ENCODE assay signal across 21 cellular contexts in the genomic region with DNA sequence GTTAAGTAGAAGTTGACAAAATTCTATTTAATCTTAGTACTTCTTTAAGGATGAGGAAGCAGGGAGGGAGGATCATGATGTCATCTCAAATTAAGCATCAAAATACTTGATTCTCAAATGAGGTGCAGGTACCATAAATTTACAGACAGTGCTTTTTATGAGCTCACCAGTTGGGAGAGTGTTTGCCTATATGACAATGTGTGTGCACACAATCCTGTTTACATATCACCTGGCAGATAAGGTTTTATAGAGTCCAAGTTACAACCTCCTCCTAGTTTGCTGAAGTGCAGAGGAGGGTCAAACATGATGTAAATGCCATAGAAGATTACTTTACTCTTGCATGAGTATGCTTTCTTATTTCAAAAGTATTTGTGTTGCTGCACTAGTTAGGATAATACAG. TPM values are rescaled to one million over a fixed set of nuclear protein-coding genes. Genes with fewer than 3 reads are reported as not detected.
DNase-seq lines count a peak whose midpoint lies in the region; ATAC-seq and TF ChIP-seq lines count a peak whose summit lies in the region.
"Had no signal": no experiment of that assay in that cellular context is flagged by ENCODE, and none has a peak within 500 bp of the region (broad histone marks: within the 10 kb centered on the region; RNA-seq: fewer than 3 reads in every experiment).

No MANE protein-coding gene starts in this region.

- in situ Hi-C loops in transverse colon (cut with MboI; ENCODE audit: low pct_ligation_motif_present in 1 of 4, low pct_unique_long_range_greater_than_20kb in 1 of 4, low sequenced_read_pairs in 3 of 4): loop anchor here in 1 of 4 donors (25.0 kb wide), 1 partner anchor 418 kb away; no protein-coding TSS in a partner anchor

- TF ChIP-seq POLR2A in gastroesophageal sphincter (IDR thresholded peaks at IDR 0.05) (no peak), transverse colon (IDR thresholded peaks at IDR 0.05) (no peak), esophagus squamous epithelium (IDR thresholded peaks at IDR 0.05) (no peak)

- H2AFZ ChIP-seq in osteoblast (ENCODE audit: low read length): no peak overlapping the region

- TF ChIP-seq CTCF in gastroesophageal sphincter (IDR thresholded peaks at IDR 0.05): no peak
- TF ChIP-seq CTCF in transverse colon (IDR thresholded peaks at IDR 0.05): no peak
- no peak for TF ChIP-seq CTCF in esophagus squamous epithelium (IDR thresholded peaks at IDR 0.05)
- no peak for TF ChIP-seq CTCF in osteoblast (IDR thresholded peaks at IDR 0.05; ENCODE audit: extremely low read depth, low read depth, low read length)

- H3K4me3 Mint-ChIP-seq in activated T-cell treated with anti-CD3 and anti-CD28 coated beads, Interleukin-2, amount 50 U/mL, for 72 hours: peak overlapping the region in 1 of 2 donors; percentile 61
- H3K4me3 Mint-ChIP-seq: activated CD4-positive, alpha-beta T cell treated with anti-CD3 and anti-CD28 coated beads for 36 hours; activated naive CD4-positive, alpha-beta T cell treated with anti-CD3 and anti-CD28 coated beads, Interleukin-2, amount 50 U/mL, for 24 hours; T-helper 2 cell treated with Interferon-gamma antibody and Interleukin-4, amounts not matched to agents 5 μg/mL and 100 μg/mL, for 36 hours had no signal

- H3K4me1 ChIP-seq in gastroesophageal sphincter (peaks cover 0 to 71% (median 10%) of the 10 kb centered on the region in 3 donors), transverse colon (peaks cover 14 to 79% (median 60%) of the 10 kb centered on the region in 4 donors), esophagus squamous epithelium (peaks cover 8 to 83% (median 21%) of the 10 kb centered on the region in 3 donors), osteoblast (ENCODE audit: insufficient read depth, low read length) (peaks cover 53% of the 10 kb centered on the region)

- H3K27me3 ChIP-seq in gastroesophageal sphincter (no peaks in the 10 kb centered on the region), transverse colon (no peaks in the 10 kb centered on the region), esophagus squamous epithelium (no peaks in the 10 kb centered on the region), osteoblast (ENCODE audit: insufficient read depth, low read length) (no peaks in the 10 kb centered on the region)
- H3K27me3 ChIP-seq: body of pancreas had no signal

- no peak overlapping the region for H3K4me2 ChIP-seq in osteoblast (ENCODE audit: insufficient read depth, low read length)

- H3K27ac ChIP-seq in gastroesophageal sphincter: peak overlapping the region in 3 of 4 donors; percentile 9 to 57 (median 34)
- peak overlapping the region; percentile 64 to 76 (median 69) for H3K27ac ChIP-seq in transverse colon
- no peak overlapping the region for H3K27ac ChIP-seq in esophagus squamous epithelium
- no peak overlapping the region for H3K27ac ChIP-seq in osteoblast (ENCODE audit: low read depth, low read length)
- H3K27ac ChIP-seq: 22Rv1, body of pancreas, HL-60 had no signal

- H3K4me3 ChIP-seq in gastroesophageal sphincter (no peak overlapping the region), transverse colon (no peak overlapping the region), esophagus squamous epithelium (no peak overlapping the region), osteoblast (ENCODE audit: insufficient read depth, low read length) (no peak overlapping the region)
- H3K4me3 ChIP-seq: BLaER1 treated with 17β-estradiol and CSF1 and Interleukin-3, amounts not matched to agents 10 nM and 100 nM; body of pancreas had no signal

- H3K27ac Mint-ChIP-seq in activated T-cell treated with anti-CD3 and anti-CD28 coated beads, Interleukin-2, amount 50 U/mL, for 72 hours: peak overlapping the region; percentile 39
- H3K27ac Mint-ChIP-seq: activated CD4-positive, alpha-beta T cell treated with anti-CD3 and anti-CD28 coated beads for 36 hours; activated naive CD4-positive, alpha-beta T cell treated with anti-CD3 and anti-CD28 coated beads, Interleukin-2, amount 50 U/mL, for 24 hours; T-helper 2 cell treated with Interferon-gamma antibody and Interleukin-4, amounts not matched to agents 5 μg/mL and 100 μg/mL, for 36 hours had no signal

- no peaks in the 10 kb centered on the region for H3K9me3 Mint-ChIP-seq in activated T-cell treated with anti-CD3 and anti-CD28 coated beads, Interleukin-2, amount 50 U/mL, for 72 hours
- H3K9me3 Mint-ChIP-seq: activated naive CD4-positive, alpha-beta T cell treated with anti-CD3 and anti-CD28 coated beads, Interleukin-2, amount 50 U/mL, for 24 hours; T-helper 2 cell treated with Interferon-gamma antibody and Interleukin-4, amounts not matched to agents 5 μg/mL and 100 μg/mL, for 36 hours had no signal

- no peak for TF ChIP-seq EP300 in gastroesophageal sphincter (IDR thresholded peaks at IDR 0.05)
- TF ChIP-seq EP300 in transverse colon (IDR thresholded peaks at IDR 0.05; ENCODE audit: low read depth): peak; percentile 67

- H3K27me3 Mint-ChIP-seq in activated T-cell treated with anti-CD3 and anti-CD28 coated beads, Interleukin-2, amount 50 U/mL, for 72 hours (ENCODE audit: low read depth): no peaks in the 10 kb centered on the region
- H3K27me3 Mint-ChIP-seq: activated CD4-positive, alpha-beta T cell treated with anti-CD3 and anti-CD28 coated beads for 36 hours; activated naive CD4-positive, alpha-beta T cell treated with anti-CD3 and anti-CD28 coated beads, Interleukin-2, amount 50 U/mL, for 24 hours had no signal

- DNase-seq in activated T-cell treated with anti-CD3 and anti-CD28 coated beads, Interleukin-2, amount 50 U/mL, for 72 hours: no peak
- no peak for DNase-seq in activated T-cell treated with anti-CD3 and anti-CD28 coated beads, Interleukin-2, amount 50 U/mL, for 1 hour
- DNase-seq in NCI-H748 (lab: John Stamatoyannopoulos, UW; ENCODE audit: unreplicated experiment): peak; percentile 49
- no peak for DNase-seq in transverse colon
- DNase-seq in esophagus squamous epithelium (lab: John Stamatoyannopoulos, UW): no peak
- no peak for DNase-seq in osteoblast (ENCODE audit: insufficient read length, low spot score, missing footprints)
- DNase-seq: activated CD4-positive, alpha-beta T cell treated with anti-CD3 and anti-CD28 coated beads for 36 hours; body of pancreas; Karpas-422; kidney glomerular epithelial cell; NCI-H1436; NCI-H446 treated with DMSO at 0.1 percent for 48 hours; SIG-M5; stimulated activated CD4-positive, alpha-beta T cell treated with anti-CD3 and anti-CD28 coated beads, Interleukin-4, amount 100 ng/mL, for 4 hours had no signal

- H3K36me3 ChIP-seq in gastroesophageal sphincter (peaks cover 0 to 12% of the 10 kb centered on the region in 2 donors), transverse colon (no peaks in the 10 kb centered on the region), esophagus squamous epithelium (peaks cover 0 to 17% (median 0%) of the 10 kb centered on the region in 3 donors), osteoblast (ENCODE audit: insufficient read depth, low read length) (peaks cover 6% of the 10 kb centered on the region)

- peaks cover 68% of the 10 kb centered on the region for H3K4me1 Mint-ChIP-seq in activated T-cell treated with anti-CD3 and anti-CD28 coated beads, Interleukin-2, amount 50 U/mL, for 72 hours (ENCODE audit: low read depth)

- intact Hi-C loops in transverse colon (cut with DNase I; ENCODE audit: low total_unique reads) (no loop called here), esophagus squamous epithelium (cut with DNase I) (no loop called here)

- H3K9me3 ChIP-seq in gastroesophageal sphincter: no peaks in the 10 kb centered on the region
- no peaks in the 10 kb centered on the region for H3K9me3 ChIP-seq in transverse colon
- H3K9me3 ChIP-seq in esophagus squamous epithelium: no peaks in the 10 kb centered on the region
- H3K9me3 ChIP-seq in osteoblast (ENCODE audit: low read depth, low read length): no peaks in the 10 kb centered on the region
- H3K9me3 ChIP-seq: BLaER1 treated with 17β-estradiol and CSF1 and Interleukin-3, amounts not matched to agents 10 nM and 100 nM; body of pancreas had no signal

- no peak for ATAC-seq in activated T-cell treated with anti-CD3 and anti-CD28 coated beads, Interleukin-2, amount 50 U/mL, for 72 hours (replicated peaks in 1 of 2)
- ATAC-seq in gastroesophageal sphincter: no peak
- ATAC-seq in HG03460 (IDR thresholded peaks at IDR 0.05; ENCODE audit: unreplicated experiment): no peak
- ATAC-seq: activated CD4-positive, alpha-beta T cell treated with anti-CD3 and anti-CD28 coated beads for 36 hours; body of pancreas had no signal

- H3K79me2 ChIP-seq in osteoblast (ENCODE audit: insufficient read depth, low read length): peaks cover 81% of the 10 kb centered on the region

- H4K20me1 ChIP-seq in osteoblast (ENCODE audit: insufficient read depth, low read length): peaks cover 6% of the 10 kb centered on the region

- H3K36me3 Mint-ChIP-seq in activated T-cell treated with anti-CD3 and anti-CD28 coated beads, Interleukin-2, amount 50 U/mL, for 72 hours (ENCODE audit: insufficient read depth in 2 of 2): peaks cover 9 to 15% of the 10 kb centered on the region in 2 donors

RNA-seq across cellular contexts. Expression of gene ATXN1, which starts 6.4 kb away (rescaled TPM):
- 10 to 100 TPM; 46.5 to 65.1 TPM for total RNA-seq in activated T-cell treated with anti-CD3 and anti-CD28 coated beads, Interleukin-2, amount 50 U/mL, for 72 hours
- total RNA-seq in gastroesophageal sphincter: 10 to 100 TPM; 38.7 to 78.3 (median 62.6) TPM
- 100 to 1,000 TPM in 2 of 4 donors, 10 to 100 TPM in 2; 48.7 to 166 (median 105) TPM for total RNA-seq in transverse colon
- 10 to 100 TPM; 17.5 to 50.5 (median 28.5) TPM for total RNA-seq in esophagus squamous epithelium
- 44.2 and 48.5 TPM in 2 replicates for total RNA-seq in osteoblast

Comparison
In these comparisons a context has a peak if more than half of its experiments do, and no peak if none do; other contexts are left out.
1. H3K27ac ChIP-seq: peak in gastroesophageal sphincter (3 of 4) and transverse colon (4 of 4); none in esophagus squamous epithelium (0 of 4) and osteoblast (single experiment).